Comparison of ENCODE assay signal across 15 cellular contexts in genomic region chr6:32111424-32112066, GRCh38. TPM values are rescaled to one million over a fixed set of nuclear protein-coding genes. Genes with fewer than 3 reads are reported as not detected.
DNase-seq lines count a peak whose midpoint lies in the region; ATAC-seq and TF ChIP-seq lines count a peak whose summit lies in the region.
"Had no signal": no experiment of that assay in that cellular context is flagged by ENCODE, and none has a peak within 500 bp of the region (broad histone marks: within the 10 kb centered on the region; RNA-seq: fewer than 3 reads in every experiment).

No MANE protein-coding gene starts in this region.

- H3K36me3 Mint-ChIP-seq in CD4-positive, alpha-beta T cell (ENCODE audit: low read depth): peaks cover 41% of the 10 kb centered on the region
- H3K36me3 Mint-ChIP-seq in progenitor cell of endocrine pancreas (ENCODE audit: insufficient read depth): peaks cover 9% of the 10 kb centered on the region

- TF ChIP-seq CTCF in CD4-positive, alpha-beta T cell (IDR thresholded peaks at IDR 0.05): no peak
- TF ChIP-seq CTCF in ascending aorta (IDR thresholded peaks at IDR 0.05) (no peak), left lung (IDR thresholded peaks at IDR 0.05) (no peak), dorsolateral prefrontal cortex (IDR thresholded peaks at IDR 0.05 in 54 of 56, conservative IDR thresholded peaks at IDR 0.05 in 2 of 56; ENCODE audit: low read depth in 1 of 56, partially characterized antibody in 56 of 56) (no peak), progenitor cell of endocrine pancreas (IDR thresholded peaks at IDR 0.05; ENCODE audit: unreplicated experiment) (no peak)

- CTCF ChIA-PET in CD4-positive, alpha-beta T cell (lab: Charles Lee): no interaction called here

- POLR2A ChIA-PET in CD4-positive, alpha-beta T cell (lab: Charles Lee): interaction anchor here (1.9 kb wide), 1 partner anchor 17 kb away, joined by 7 read pairs; the partner anchor contains the start of gene ATF6B

- H3K27me3 ChIP-seq in CD4-positive, alpha-beta T cell (ENCODE audit: control insufficient read depth, insufficient read depth, low read length): peaks cover 5% of the 10 kb centered on the region
- H3K27me3 ChIP-seq in ascending aorta (no peaks in the 10 kb centered on the region), left lung (peaks cover 0 to 35% of the 10 kb centered on the region in 2 donors), skeletal muscle tissue (ENCODE audit: control insufficient read depth in 3 of 3, insufficient read depth in 3 of 3, low read length in 3 of 3) (peaks cover 11 to 39% (median 18%) of the 10 kb centered on the region in 3 donors), dorsolateral prefrontal cortex (peaks cover 0 to 3% (median 0%) of the 10 kb centered on the region in 45 donors)

- peaks cover 5 to 13% of the 10 kb centered on the region in 2 donors for H3K36me3 ChIP-seq in ascending aorta
- H3K36me3 ChIP-seq in left lung: peaks cover 0 to 27% of the 10 kb centered on the region in 2 donors
- H3K36me3 ChIP-seq in skeletal muscle tissue (ENCODE audit: control insufficient read depth in 3 of 3, insufficient read depth in 3 of 3, low read length in 3 of 3): peaks cover 8 to 15% (median 15%) of the 10 kb centered on the region in 3 donors

- no peak overlapping the region for H3K4me3 Mint-ChIP-seq in CD4-positive, alpha-beta T cell
- no peak overlapping the region for H3K4me3 Mint-ChIP-seq in progenitor cell of endocrine pancreas (ENCODE audit: low read depth)

- peak overlapping the region; percentile 49 for H3K27ac Mint-ChIP-seq in CD4-positive, alpha-beta T cell
- no peak overlapping the region for H3K27ac Mint-ChIP-seq in progenitor cell of endocrine pancreas

- H3K4me1 ChIP-seq in ascending aorta (peaks cover 14 to 52% of the 10 kb centered on the region in 2 donors), left lung (peaks cover 20 to 58% of the 10 kb centered on the region in 2 donors), skeletal muscle tissue (ENCODE audit: control insufficient read depth in 3 of 3, insufficient read depth in 3 of 3, low read length in 3 of 3) (peaks cover 42 to 56% (median 49%) of the 10 kb centered on the region in 3 donors)

- H3K9ac ChIP-seq in skeletal muscle tissue (ENCODE audit: low read depth in 1 of 3, low read length in 3 of 3): peak overlapping the region in 1 of 3 donors; percentile 43
- H3K9ac ChIP-seq: SK-N-SH had no signal

- H3K9me3 Mint-ChIP-seq in CD4-positive, alpha-beta T cell: no peaks in the 10 kb centered on the region
- H3K9me3 Mint-ChIP-seq in progenitor cell of endocrine pancreas (ENCODE audit: low read depth): no peaks in the 10 kb centered on the region

- H3K27me3 Mint-ChIP-seq in CD4-positive, alpha-beta T cell: no peaks in the 10 kb centered on the region
- peaks cover 23% of the 10 kb centered on the region for H3K27me3 Mint-ChIP-seq in progenitor cell of endocrine pancreas

- H3K9me3 ChIP-seq in CD4-positive, alpha-beta T cell (ENCODE audit: control insufficient read depth, low read length): no peaks in the 10 kb centered on the region
- H3K9me3 ChIP-seq in ascending aorta (no peaks in the 10 kb centered on the region), left lung (no peaks in the 10 kb centered on the region), skeletal muscle tissue (ENCODE audit: control insufficient read depth in 3 of 3, low read length in 3 of 3) (no peaks in the 10 kb centered on the region)
- H3K9me3 ChIP-seq: SK-N-SH had no signal

- intact Hi-C loops in CD4-positive, alpha-beta T cell (cut with DNase I, micrococcal nuclease): no loop called here
- intact Hi-C loops in ascending aorta (cut with DNase I): loop anchor here (1.0 kb wide), 1 partner anchor 23 kb away; no protein-coding TSS in a partner anchor
- intact Hi-C loops in left lung (cut with DNase I): no loop called here
- intact Hi-C loops in dorsolateral prefrontal cortex (cut with DNase I): loop anchor here in 1 of 2 donors (10.0 kb wide), 1 partner anchor 683 kb away; no protein-coding TSS in a partner anchor

- no peak for ATAC-seq in CD4-positive, alpha-beta T cell (ENCODE audit: poor library complexity)
- no peak for ATAC-seq in left lung
- ATAC-seq in HG02642 (IDR thresholded peaks at IDR 0.05; ENCODE audit: poor library complexity, unreplicated experiment): no peak
- no peak for ATAC-seq in HG02981 (IDR thresholded peaks at IDR 0.05; ENCODE audit: unreplicated experiment)

- H3K4me1 Mint-ChIP-seq in CD4-positive, alpha-beta T cell (ENCODE audit: low read depth): peaks cover 24% of the 10 kb centered on the region
- H3K4me1 Mint-ChIP-seq in progenitor cell of endocrine pancreas (ENCODE audit: low read depth): peaks cover 14% of the 10 kb centered on the region

- H3K27ac ChIP-seq in CD4-positive, alpha-beta T cell (ENCODE audit: low read depth, low read length): no peak overlapping the region
- H3K27ac ChIP-seq in ascending aorta (peak overlapping the region; percentile 68 to 81), left lung (peak overlapping the region; percentile 49 to 63), skeletal muscle tissue (ENCODE audit: low read depth, low read length) (peak overlapping the region; percentile 85), dorsolateral prefrontal cortex (peak overlapping the region in 13 of 59 donors; percentile 0 to 61 (median 27))

- H3K4me3 ChIP-seq in ascending aorta (no peak overlapping the region), left lung (no peak overlapping the region), skeletal muscle tissue (ENCODE audit: low read length in 3 of 3) (peak overlapping the region in 2 of 3 donors; percentile 24 to 34), dorsolateral prefrontal cortex (no peak overlapping the region)

- DNase-seq in CD4-positive, alpha-beta T cell: no peak
- DNase-seq in ascending aorta (ENCODE audit: low spot score in 2 of 2): no peak
- DNase-seq in left lung: no peak
- DNase-seq in dorsolateral prefrontal cortex: no peak
- no peak for DNase-seq in progenitor cell of endocrine pancreas (ENCODE audit: low spot score, unreplicated experiment)
- DNase-seq: activated T-cell treated with anti-CD3 and anti-CD28 coated beads, Interleukin-2, amount 50 U/mL, for 48 hours; amniotic stem cell; NCI-H510A; OCI-M1; SK-N-SH had no signal

RNA-seq across cellular contexts. Expression of gene TNXB, which starts 2.4 kb away (rescaled TPM):
- 1 to 10 TPM; 8.3 to 9.0 TPM for total RNA-seq in CD4-positive, alpha-beta T cell
- 493 TPM for total RNA-seq in ascending aorta
- total RNA-seq in left lung: 10 to 100 TPM; 44.8 to 78.4 TPM
- 130 TPM for total RNA-seq in skeletal muscle tissue
- 10 to 100 TPM; 10.8 to 47.8 (median 25.8) TPM for total RNA-seq in dorsolateral prefrontal cortex
- total RNA-seq in progenitor cell of endocrine pancreas: 10.3 and 14.6 TPM in 2 replicates

RNA-seq across cellular contexts. Expression of gene ATF6B, which starts 16.5 kb away (rescaled TPM):
- total RNA-seq in CD4-positive, alpha-beta T cell: 10 to 100 TPM; 72.2 to 75.6 TPM
- 123 TPM for total RNA-seq in ascending aorta
- 10 to 100 TPM; 70.7 to 72.1 TPM for total RNA-seq in left lung
- total RNA-seq in skeletal muscle tissue: 14.1 TPM
- total RNA-seq in dorsolateral prefrontal cortex: 100 to 1,000 TPM in 8 of 120 experiments, 10 to 100 TPM in 112; 61.3 to 117 (median 80.7) TPM
- total RNA-seq in progenitor cell of endocrine pancreas: 89.4 and 95.0 TPM in 2 replicates

RNA-seq across cellular contexts. Expression of gene FKBPL, which starts 18.5 kb away (rescaled TPM):
- under 1 TPM; 0.66 to 0.73 TPM for total RNA-seq in CD4-positive, alpha-beta T cell
- total RNA-seq in ascending aorta (not detected), left lung (1 to 10 TPM; 3.6 to 5.3 TPM), skeletal muscle tissue (5.7 TPM), dorsolateral prefrontal cortex (1 to 10 TPM; 2.2 to 8.2 (median 5.4) TPM), progenitor cell of endocrine pancreas (8.4 and 8.7 TPM in 2 replicates)

RNA-seq across cellular contexts. Expression of gene PRRT1, which starts 40.2 kb away (rescaled TPM):
- total RNA-seq in CD4-positive, alpha-beta T cell: 1 to 10 TPM; 2.6 to 3.2 TPM
- total RNA-seq in ascending aorta (1.4 TPM), left lung (1 to 10 TPM; 1.0 to 1.6 TPM), skeletal muscle tissue (not detected), dorsolateral prefrontal cortex (100 to 1,000 TPM in 2 of 120 experiments, 10 to 100 TPM in 118; 29.0 to 121 (median 64.1) TPM), progenitor cell of endocrine pancreas (2.9 and 3.3 TPM in 2 replicates)
- total RNA-seq: epithelial cell of proximal tubule, kidney epithelial cell had no signal

RNA-seq across cellular contexts. Expression of gene PPT2, which starts 42.4 kb away (rescaled TPM):
- 1 to 10 TPM; 8.7 to 8.9 TPM for total RNA-seq in CD4-positive, alpha-beta T cell
- total RNA-seq in ascending aorta (839 TPM), left lung (10 to 100 TPM in 1 of 2 donors, 1 to 10 TPM in 1; 8.9 to 17.9 TPM), skeletal muscle tissue (31.3 TPM), dorsolateral prefrontal cortex (10 to 100 TPM; 21.2 to 55.9 (median 31.2) TPM), progenitor cell of endocrine pancreas (75.5 and 80.8 TPM in 2 replicates)

Comparison
In these comparisons a context has a peak if more than half of its experiments do, and no peak if none do; other contexts are left out.
1. H3K4me3 ChIP-seq: peak in skeletal muscle tissue (2 of 3); none in ascending aorta (0 of 2), left lung (0 of 2) and dorsolateral prefrontal cortex (0 of 59).